8 cellular contexts compared by ENCODE assay signal in the genomic region with DNA sequence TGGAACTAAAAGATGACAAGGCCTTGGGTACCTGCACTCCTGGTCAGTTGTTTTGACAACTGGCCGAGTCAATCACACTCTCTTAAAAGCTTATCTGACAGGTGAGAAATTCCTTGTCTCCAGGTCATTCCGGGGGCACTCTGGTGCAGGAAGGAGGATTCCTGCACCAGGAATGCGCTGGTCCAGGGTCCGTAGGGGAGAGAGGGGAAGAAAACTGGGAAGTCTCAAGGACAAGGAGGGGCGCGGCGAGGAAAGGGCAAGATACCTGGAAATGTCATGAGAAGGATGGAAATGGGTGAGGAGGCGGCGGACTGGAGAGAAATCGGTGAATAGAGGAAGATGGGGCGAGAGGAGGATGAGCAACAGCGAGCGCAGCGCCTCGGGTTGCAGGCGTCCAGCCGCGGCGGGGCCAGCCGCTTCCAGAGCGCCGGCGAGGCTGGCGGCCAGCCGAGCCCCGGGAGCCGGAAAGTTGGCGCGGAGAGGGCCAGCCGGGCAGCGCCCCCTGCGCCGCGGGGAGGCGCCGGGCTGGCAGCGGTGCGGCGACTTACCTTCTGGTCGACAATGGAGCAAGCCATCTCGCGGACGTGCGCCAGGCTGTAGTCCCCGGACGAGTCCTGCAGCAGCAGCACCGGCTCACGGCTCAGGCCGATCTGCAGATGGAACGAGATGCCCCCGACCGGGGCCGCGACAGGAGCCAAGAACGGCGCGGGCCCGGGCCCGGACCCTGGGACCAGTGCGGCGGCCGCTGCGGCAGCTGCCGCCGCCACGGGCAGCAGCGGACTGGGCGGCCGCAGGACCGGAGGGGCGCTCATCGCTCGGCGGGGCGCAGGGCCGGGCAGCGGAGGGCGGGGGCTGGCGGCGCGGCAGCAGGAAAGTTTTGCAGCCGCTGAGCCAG. TPM values are rescaled to one million over a fixed set of nuclear protein-coding genes. Genes with fewer than 3 reads are reported as not detected.
A peak's percentile ranks its signal among the peaks of the same experiment; 100 is the strongest.
DNase-seq lines count a peak whose midpoint lies in the region; ATAC-seq, FAIRE-seq and TF ChIP-seq lines count a peak whose summit lies in the region.

No MANE protein-coding gene starts in this region.

- no peak for TF ChIP-seq CTCF in kidney epithelial cell (IDR thresholded peaks at IDR 0.05; ENCODE audit: insufficient read depth, low read length, poor library complexity, severe bottlenecking)

- H3K27me3 ChIP-seq in kidney epithelial cell (ENCODE audit: control insufficient read depth, insufficient read depth, low read length) (no peaks in the 10 kb centered on the region), small intestine (ENCODE audit: control insufficient read depth in 2 of 2, insufficient read depth in 2 of 2, low read length in 2 of 2) (no peaks in the 10 kb centered on the region)

- WGBS in small intestine, 3 donors, result 0 to 2% (median 2%) methylated on average over 66 to 82 of the region's 82 CpGs

- no peak for FAIRE-seq in small intestine (lab: Jason Lieb, UNC)

- H3K9me3 ChIP-seq in small intestine (ENCODE audit: control insufficient read depth, low read depth), result no peaks in the 10 kb centered on the region

- H3K4me3 ChIP-seq in kidney epithelial cell (ENCODE audit: low read depth, low read length) (peak overlapping the region; percentile 69), small intestine (ENCODE audit: low read depth in 1 of 2, low read length in 2 of 2) (peak overlapping the region; percentile 45 to 90)

- DNase-seq in NCI-H2081 (lab: John Stamatoyannopoulos, UW) (peak; percentile 35 to 58), NCI-H2081 treated with DMSO at 0.1 percent for 48 hours (lab: John Stamatoyannopoulos, UW) (no peak), NCI-H69 (lab: John Stamatoyannopoulos, UW) (peak; percentile 84), kidney epithelial cell (ENCODE audit: low read depth) (no peak), small intestine (peak; percentile 29)
- DNase-seq in central memory CD4-positive, alpha-beta T cell, result no peak

- peak; percentile 39 for ATAC-seq in HG02571 (IDR thresholded peaks at IDR 0.05; ENCODE audit: unreplicated experiment)

- H3K4me1 ChIP-seq in small intestine (ENCODE audit: control insufficient read depth in 2 of 2, insufficient read depth in 1 of 2, low read depth in 1 of 2, low read length in 1 of 2), result no peaks in the 10 kb centered on the region

- H3K36me3 ChIP-seq in kidney epithelial cell (ENCODE audit: control insufficient read depth, insufficient read depth, low read length) (no peaks in the 10 kb centered on the region), small intestine (ENCODE audit: control insufficient read depth in 2 of 2, insufficient read depth in 2 of 2, low read length in 2 of 2) (no peaks in the 10 kb centered on the region)

- H3K27ac ChIP-seq in cingulate gyrus (ENCODE audit: low read depth, low read length) (peak overlapping the region; percentile 63), small intestine (ENCODE audit: low read depth in 1 of 2, low read length in 1 of 2) (peak overlapping the region; percentile 41 to 54)

RNA-seq across cellular contexts. Expression of gene PRKD1, which starts 0.7 kb away (rescaled TPM):
- total RNA-seq in kidney epithelial cell, result 4.3 and 7.2 TPM in 2 replicates
- 1 to 10 TPM; 1.9 to 2.7 (median 2.1) TPM for polyA plus RNA-seq in small intestine

Comparison
In these comparisons a context has a peak if more than half of its experiments do, and no peak if none do; other contexts are left out.
1. DNase-seq: peak in NCI-H2081 (2 of 2), NCI-H69 (single experiment) and small intestine (single experiment); none in NCI-H2081 treated with DMSO at 0.1 percent for 48 hours (single experiment), kidney epithelial cell (single experiment) and central memory CD4-positive, alpha-beta T cell (single experiment).